In the genomic region with DNA sequence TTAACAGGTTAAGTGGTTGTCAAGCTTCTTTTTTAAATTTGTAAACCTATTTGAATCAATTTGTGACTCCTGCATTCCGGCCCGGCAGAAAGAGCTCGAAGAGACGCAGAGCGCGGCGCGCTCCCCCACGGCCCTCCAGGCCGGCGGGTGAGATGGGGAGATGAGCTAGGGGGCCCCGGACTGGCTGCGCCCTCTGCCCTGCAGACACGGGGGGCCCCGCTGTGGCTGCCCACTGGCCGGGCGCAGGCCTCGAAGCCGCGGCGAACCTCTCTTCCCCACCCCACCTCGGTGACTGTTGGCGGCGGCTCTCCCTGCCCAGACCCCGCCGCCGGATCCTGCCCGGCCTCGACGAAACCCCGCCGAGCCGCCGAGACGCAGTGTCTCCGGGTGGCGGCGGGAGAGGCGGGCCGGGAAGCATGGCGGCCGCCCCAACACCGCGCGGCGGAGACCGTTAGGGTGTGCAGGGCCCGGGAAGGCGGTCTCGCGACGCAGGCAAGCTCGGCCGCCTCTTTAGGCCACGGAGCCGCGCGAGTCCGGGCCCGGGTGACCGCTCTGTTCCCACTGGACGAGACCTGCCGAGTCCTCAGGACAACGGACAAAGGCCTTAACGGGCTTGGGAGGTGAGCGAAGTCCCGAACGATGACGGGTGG, we compare ENCODE assay signal across 11 cellular contexts. TPM values are rescaled to one million over a fixed set of nuclear protein-coding genes. Genes with fewer than 3 reads are reported as not detected.
DNase-seq lines count a peak whose midpoint lies in the region; ATAC-seq lines count a peak whose summit lies in the region.
"Had no signal": no experiment of that assay in that cellular context is flagged by ENCODE, and none has a peak within 500 bp of the region (broad histone marks: within the 10 kb centered on the region; RNA-seq: fewer than 3 reads in every experiment).

No MANE protein-coding gene starts in this region.

- H3K36me3 ChIP-seq in adipocyte (ENCODE audit: control insufficient read depth, insufficient read depth, low read length, severe bottlenecking) (peaks cover 9% of the 10 kb centered on the region), skeletal muscle tissue (ENCODE audit: control insufficient read depth in 3 of 3, insufficient read depth in 3 of 3, low read length in 3 of 3) (peaks cover 0 to 12% (median 6%) of the 10 kb centered on the region in 3 donors)

- H3K9me3 ChIP-seq in adipocyte (ENCODE audit: control insufficient read depth, low read length) (no peaks in the 10 kb centered on the region), skeletal muscle tissue (ENCODE audit: control insufficient read depth in 3 of 3, low read length in 3 of 3) (no peaks in the 10 kb centered on the region)

- H3K27me3 ChIP-seq in adipocyte (replicated peaks; ENCODE audit: control insufficient read depth, insufficient read depth, low read length) (no peaks in the 10 kb centered on the region), skeletal muscle tissue (ENCODE audit: control insufficient read depth in 3 of 3, insufficient read depth in 3 of 3, low read length in 3 of 3) (peaks cover 0 to 9% (median 0%) of the 10 kb centered on the region in 3 donors)

- intact Hi-C loops in left ventricle myocardium superior (cut with micrococcal nuclease) = no loop called here

- H3K9ac ChIP-seq in adipocyte (ENCODE audit: low read length) (peak overlapping the region; percentile 47), skeletal muscle tissue (ENCODE audit: low read depth in 1 of 3, low read length in 3 of 3) (no peak overlapping the region)
- H3K9ac ChIP-seq: GM23248 had no signal

- H3K27ac ChIP-seq in skeletal muscle tissue (ENCODE audit: low read depth, low read length) = peak overlapping the region; percentile 22
- H3K27ac ChIP-seq: GM23248 had no signal

- DNase-seq in adipocyte (ENCODE audit: low read depth) (no peak), left ventricle myocardium superior (peak; percentile 40), islet precursor cell (no peak), DMS153 (lab: John Stamatoyannopoulos, UW) (no peak), RPMI8226 (no peak), 8988T (no peak)
- DNase-seq: GF-D8, GM23248, MM.1S had no signal

- ATAC-seq in HG02852 (IDR thresholded peaks at IDR 0.05; ENCODE audit: unreplicated experiment) (peak; percentile 75), left ventricle myocardium superior (peak; percentile 78)

- no peaks in the 10 kb centered on the region for H3K4me1 ChIP-seq in adipocyte (ENCODE audit: control insufficient read depth, insufficient read depth, low read length)
- H3K4me1 ChIP-seq in skeletal muscle tissue (ENCODE audit: control insufficient read depth in 3 of 3, insufficient read depth in 3 of 3, low read length in 3 of 3) = no peaks in the 10 kb centered on the region

- H3K4me3 ChIP-seq in adipocyte (ENCODE audit: low read length) (peak overlapping the region; percentile 49), skeletal muscle tissue (ENCODE audit: low read length in 3 of 3) (no peak overlapping the region)
- H3K4me3 ChIP-seq: GM23248 had no signal

RNA-seq across cellular contexts. Expression of a gene that starts 24.1 kb away (rescaled TPM):
- 26.6 TPM for total RNA-seq in left ventricle myocardium superior
- 32.4 TPM for total RNA-seq in skeletal muscle tissue

RNA-seq across cellular contexts. Expression of a gene that starts 40.6 kb away (rescaled TPM):
- total RNA-seq in left ventricle myocardium superior = 339 TPM
- 49.6 TPM for total RNA-seq in skeletal muscle tissue
